In genomic region chr13:99663908-99664307, GRCh38 we compare ENCODE assay signal across 23 cellular contexts.
"Had no signal": no experiment of that assay in that cellular context is flagged by ENCODE, and none has a peak within 500 bp of the region (broad histone marks: within the 10 kb centered on the region; RNA-seq: fewer than 3 reads in every experiment).

No MANE protein-coding gene starts in this region.

- H3K27me3 ChIP-seq: right lobe of liver, testis had no signal

- H3K4me2 ChIP-seq: hepatocyte had no signal

- H3K9me3 Mint-ChIP-seq: endodermal cell; natural killer cell treated with Interleukin-12 subunit alpha and Interleukin-12 subunit beta and Interleukin-15 and Interleukin-18, amount 100 ng/mL, for 72 hours; stimulated activated naive B cell treated with anti-CD40 and anti-IgM and Interleukin-4, amounts not matched to agents 10 μg/mL and 1 μg/mL and 100 μg/mL, for 72 hours; stimulated activated naive CD8-positive, alpha-beta T cell treated with anti-CD3 and anti-CD28 coated beads, Interleukin-15, amount 100 ng/mL, for 72 hours had no signal

- H3K4me1 ChIP-seq: psoas muscle, testis had no signal

- H3K4me3 Mint-ChIP-seq: endodermal cell; natural killer cell treated with Interleukin-12 subunit alpha and Interleukin-12 subunit beta and Interleukin-15 and Interleukin-18, amount 100 ng/mL, for 72 hours; stimulated activated naive B cell treated with anti-CD40 and anti-IgM and Interleukin-4, amounts not matched to agents 10 μg/mL and 1 μg/mL and 100 μg/mL, for 72 hours; stimulated activated naive CD8-positive, alpha-beta T cell treated with anti-CD3 and anti-CD28 coated beads, Interleukin-15, amount 100 ng/mL, for 72 hours had no signal

- H3K36me3 Mint-ChIP-seq: natural killer cell treated with Interleukin-12 subunit alpha and Interleukin-12 subunit beta and Interleukin-15 and Interleukin-18, amount 100 ng/mL, for 72 hours; stimulated activated naive B cell treated with anti-CD40 and anti-IgM and Interleukin-4, amounts not matched to agents 10 μg/mL and 1 μg/mL and 100 μg/mL, for 72 hours had no signal

- DNase-seq: effector CD4-positive, alpha-beta T cell; endodermal cell; erythroblast; foreskin melanocyte; kidney; left cardiac atrium; left ventricle myocardium inferior; mesenchymal stem cell; midbrain; psoas muscle; right lobe of liver; stimulated activated CD4-positive, alpha-beta T cell treated with anti-CD3 and anti-CD28 coated beads, Interleukin-15, amount 100 ng/mL, for 24 hours; stimulated activated CD4-positive, alpha-beta T cell treated with anti-CD3 and anti-CD28 coated beads, Interleukin-1b, Interleukin-23, amount 100 ng/mL, for 48 hours; stimulated activated CD4-positive, alpha-beta T cell treated with anti-CD3 and anti-CD28 coated beads, Interleukin-4, amount 100 ng/mL, for 4 hours; stimulated activated naive B cell treated with anti-CD40 and anti-IgM and Interleukin-4, amounts not matched to agents 10 μg/mL and 1 μg/mL and 100 μg/mL, for 72 hours; stimulated activated naive CD8-positive, alpha-beta T cell treated with anti-CD3 and anti-CD28 coated beads, Interleukin-15, amount 100 ng/mL, for 72 hours; testis had no signal

- H3K36me3 ChIP-seq: left ventricle myocardium inferior, right lobe of liver, tibial nerve had no signal

- FAIRE-seq: endothelial cell of umbilical vein, kidney had no signal

- H3K27ac Mint-ChIP-seq: endodermal cell; natural killer cell treated with Interleukin-12 subunit alpha and Interleukin-12 subunit beta and Interleukin-15 and Interleukin-18, amount 100 ng/mL, for 72 hours; stimulated activated naive B cell treated with anti-CD40 and anti-IgM and Interleukin-4, amounts not matched to agents 10 μg/mL and 1 μg/mL and 100 μg/mL, for 72 hours; stimulated activated naive CD8-positive, alpha-beta T cell treated with anti-CD3 and anti-CD28 coated beads, Interleukin-15, amount 100 ng/mL, for 72 hours had no signal

- H3K79me2 ChIP-seq: hepatocyte had no signal

- H3K4me3 ChIP-seq: coronary artery, hepatocyte, left ventricle myocardium inferior, lung, psoas muscle, right lobe of liver, testis, tibial nerve had no signal

- ATAC-seq: left cardiac atrium; natural killer cell treated with Interleukin-12 subunit alpha and Interleukin-12 subunit beta and Interleukin-15 and Interleukin-18, amount 100 ng/mL, for 72 hours; psoas muscle; stimulated activated naive B cell treated with anti-CD40 and anti-IgM and Interleukin-4, amounts not matched to agents 10 μg/mL and 1 μg/mL and 100 μg/mL, for 72 hours; stimulated activated naive CD8-positive, alpha-beta T cell treated with anti-CD3 and anti-CD28 coated beads, Interleukin-15, amount 100 ng/mL, for 72 hours had no signal

- H3K27me3 Mint-ChIP-seq: stimulated activated naive CD8-positive, alpha-beta T cell treated with anti-CD3 and anti-CD28 coated beads, Interleukin-15, amount 100 ng/mL, for 72 hours had no signal

- H2AFZ ChIP-seq: hepatocyte had no signal

- H3K9me3 ChIP-seq: left ventricle myocardium inferior, psoas muscle, right lobe of liver, testis, tibial nerve had no signal

- H3K27ac ChIP-seq: coronary artery, hepatocyte, left ventricle myocardium inferior, psoas muscle, right lobe of liver, testis, tibial nerve had no signal
